Comparison of ENCODE assay signal across 1 cellular context in the genomic region with DNA sequence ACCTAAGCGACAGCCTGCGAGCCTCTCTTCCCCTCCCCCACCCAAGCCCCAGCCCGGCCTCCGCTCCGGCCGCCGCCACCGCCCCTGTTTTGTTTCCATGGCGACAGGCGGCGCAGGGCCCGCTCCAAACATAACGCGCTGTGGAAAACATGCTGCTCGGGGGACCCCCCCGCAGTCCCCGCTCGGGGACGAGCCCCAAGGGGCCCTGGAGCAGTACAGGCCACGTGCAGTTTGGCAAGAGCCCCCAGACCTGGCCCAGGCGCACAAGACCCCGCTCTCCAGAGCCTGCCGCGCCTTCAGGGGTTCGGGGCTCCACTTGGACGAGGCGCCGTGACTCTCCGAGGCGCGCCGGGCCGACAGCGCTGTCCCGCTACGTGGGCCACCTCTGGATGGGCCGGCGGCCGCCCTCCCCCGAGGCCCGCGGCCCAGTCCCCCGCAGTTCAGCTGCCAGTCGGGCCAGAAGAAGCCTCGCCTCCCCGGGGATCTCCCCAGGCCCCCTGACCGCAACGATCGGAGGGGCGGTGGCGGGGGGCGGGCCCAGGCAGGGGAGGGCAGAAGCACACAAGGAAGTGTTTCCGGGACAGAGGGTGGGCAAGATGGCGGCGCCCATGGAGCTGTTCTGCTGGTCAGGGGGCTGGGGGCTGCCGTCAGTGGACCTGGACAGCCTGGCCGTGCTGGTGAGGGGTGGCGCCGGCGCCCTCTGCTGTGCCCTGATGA.
TF ChIP-seq lines count a peak whose summit lies in the region.

A gene with protein sequence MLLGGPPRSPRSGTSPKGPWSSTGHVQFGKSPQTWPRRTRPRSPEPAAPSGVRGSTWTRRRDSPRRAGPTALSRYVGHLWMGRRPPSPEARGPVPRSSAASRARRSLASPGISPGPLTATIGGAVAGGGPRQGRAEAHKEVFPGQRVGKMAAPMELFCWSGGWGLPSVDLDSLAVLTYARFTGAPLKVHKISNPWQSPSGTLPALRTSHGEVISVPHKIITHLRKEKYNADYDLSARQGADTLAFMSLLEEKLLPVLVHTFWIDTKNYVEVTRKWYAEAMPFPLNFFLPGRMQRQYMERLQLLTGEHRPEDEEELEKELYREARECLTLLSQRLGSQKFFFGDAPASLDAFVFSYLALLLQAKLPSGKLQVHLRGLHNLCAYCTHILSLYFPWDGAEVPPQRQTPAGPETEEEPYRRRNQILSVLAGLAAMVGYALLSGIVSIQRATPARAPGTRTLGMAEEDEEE (plus strand): TSS at position 40 of the 717 bp plus-strand sequence. CDS start 110 bp downstream, at position 150.

TF ChIP-seq in HEK293, 187 proteins besides CTCF, POLR2A, EP300 and RAD21 (continued from another document and continues in another):
- TF ChIP-seq, protein P1, sequence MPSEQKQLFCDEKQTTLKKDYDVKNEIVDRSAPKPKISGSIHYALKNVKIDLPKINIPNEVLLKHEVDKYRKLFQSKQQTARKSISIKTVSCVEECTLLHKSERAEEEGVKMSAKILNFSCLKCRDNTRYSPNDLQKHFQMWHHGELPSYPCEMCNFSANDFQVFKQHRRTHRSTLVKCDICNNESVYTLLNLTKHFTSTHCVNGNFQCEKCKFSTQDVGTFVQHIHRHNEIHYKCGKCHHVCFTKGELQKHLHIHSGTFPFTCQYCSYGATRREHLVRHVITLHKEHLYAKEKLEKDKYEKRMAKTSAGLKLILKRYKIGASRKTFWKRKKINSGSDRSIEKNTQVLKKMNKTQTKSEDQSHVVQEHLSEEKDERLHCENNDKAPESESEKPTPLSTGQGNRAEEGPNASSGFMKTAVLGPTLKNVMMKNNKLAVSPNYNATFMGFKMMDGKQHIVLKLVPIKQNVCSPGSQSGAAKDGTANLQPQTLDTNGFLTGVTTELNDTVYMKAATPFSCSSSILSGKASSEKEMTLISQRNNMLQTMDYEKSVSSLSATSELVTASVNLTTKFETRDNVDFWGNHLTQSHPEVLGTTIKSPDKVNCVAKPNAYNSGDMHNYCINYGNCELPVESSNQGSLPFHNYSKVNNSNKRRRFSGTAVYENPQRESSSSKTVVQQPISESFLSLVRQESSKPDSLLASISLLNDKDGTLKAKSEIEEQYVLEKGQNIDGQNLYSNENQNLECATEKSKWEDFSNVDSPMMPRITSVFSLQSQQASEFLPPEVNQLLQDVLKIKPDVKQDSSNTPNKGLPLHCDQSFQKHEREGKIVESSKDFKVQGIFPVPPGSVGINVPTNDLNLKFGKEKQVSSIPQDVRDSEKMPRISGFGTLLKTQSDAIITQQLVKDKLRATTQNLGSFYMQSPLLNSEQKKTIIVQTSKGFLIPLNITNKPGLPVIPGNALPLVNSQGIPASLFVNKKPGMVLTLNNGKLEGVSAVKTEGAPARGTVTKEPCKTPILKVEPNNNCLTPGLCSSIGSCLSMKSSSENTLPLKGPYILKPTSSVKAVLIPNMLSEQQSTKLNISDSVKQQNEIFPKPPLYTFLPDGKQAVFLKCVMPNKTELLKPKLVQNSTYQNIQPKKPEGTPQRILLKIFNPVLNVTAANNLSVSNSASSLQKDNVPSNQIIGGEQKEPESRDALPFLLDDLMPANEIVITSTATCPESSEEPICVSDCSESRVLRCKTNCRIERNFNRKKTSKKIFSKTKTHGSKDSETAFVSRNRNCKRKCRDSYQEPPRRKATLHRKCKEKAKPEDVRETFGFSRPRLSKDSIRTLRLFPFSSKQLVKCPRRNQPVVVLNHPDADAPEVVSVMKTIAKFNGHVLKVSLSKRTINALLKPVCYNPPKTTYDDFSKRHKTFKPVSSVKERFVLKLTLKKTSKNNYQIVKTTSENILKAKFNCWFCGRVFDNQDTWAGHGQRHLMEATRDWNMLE (tag by site-specific recombination; conservative IDR thresholded peaks at IDR 0.05; ENCODE audit: low read depth): peak; percentile 81
- TF ChIP-seq SP3 (tag by site-specific recombination; IDR thresholded peaks at IDR 0.05): peak; percentile 85
- TF ChIP-seq ZFP41 (tag by site-specific recombination; IDR thresholded peaks at IDR 0.05; ENCODE audit: borderline replicate concordance): no peak
- TF ChIP-seq ZNF623 (tag by site-specific recombination; IDR thresholded peaks at IDR 0.05): no peak; the same call in 1 of the 2 replicates
- no peak for TF ChIP-seq ZNF530 (tag by site-specific recombination; IDR thresholded peaks at IDR 0.05; ENCODE audit: low read depth)
- TF ChIP-seq, protein P2, sequence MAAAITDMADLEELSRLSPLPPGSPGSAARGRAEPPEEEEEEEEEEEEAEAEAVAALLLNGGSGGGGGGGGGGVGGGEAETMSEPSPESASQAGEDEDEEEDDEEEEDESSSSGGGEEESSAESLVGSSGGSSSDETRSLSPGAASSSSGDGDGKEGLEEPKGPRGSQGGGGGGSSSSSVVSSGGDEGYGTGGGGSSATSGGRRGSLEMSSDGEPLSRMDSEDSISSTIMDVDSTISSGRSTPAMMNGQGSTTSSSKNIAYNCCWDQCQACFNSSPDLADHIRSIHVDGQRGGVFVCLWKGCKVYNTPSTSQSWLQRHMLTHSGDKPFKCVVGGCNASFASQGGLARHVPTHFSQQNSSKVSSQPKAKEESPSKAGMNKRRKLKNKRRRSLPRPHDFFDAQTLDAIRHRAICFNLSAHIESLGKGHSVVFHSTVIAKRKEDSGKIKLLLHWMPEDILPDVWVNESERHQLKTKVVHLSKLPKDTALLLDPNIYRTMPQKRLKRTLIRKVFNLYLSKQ (tag by site-specific recombination; IDR thresholded peaks at IDR 0.05; ENCODE audit: borderline replicate concordance): no peak
- TF ChIP-seq ZNF529 (tag by site-specific recombination; IDR thresholded peaks at IDR 0.05; ENCODE audit: insufficient replicate concordance): no peak
- TF ChIP-seq ZBTB1 (tag by site-specific recombination; IDR thresholded peaks at IDR 0.05): no peak
- TF ChIP-seq ZNF140 (tag by site-specific recombination; IDR thresholded peaks at IDR 0.05): no peak
- no peak; the same call in 1 of the 2 replicates for TF ChIP-seq ZNF394 (tag by site-specific recombination; IDR thresholded peaks at IDR 0.05; ENCODE audit: borderline replicate concordance)
- TF ChIP-seq OVOL3 (tag by site-specific recombination; IDR thresholded peaks at IDR 0.05): 0 out of 2 replicates have a peak, but pooled peaks have one; percentile 15
- TF ChIP-seq ZNF776 (tag by site-specific recombination; IDR thresholded peaks at IDR 0.05; ENCODE audit: borderline replicate concordance): no peak
- TF ChIP-seq ZNF24 (tag by site-specific recombination; IDR thresholded peaks at IDR 0.05): 0 out of 2 replicates have a peak, but pooled peaks have one; percentile 25
- TF ChIP-seq ZNF114 (tag by site-specific recombination; IDR thresholded peaks at IDR 0.05): no peak
- TF ChIP-seq ZNF354C (tag by site-specific recombination; IDR thresholded peaks at IDR 0.05; ENCODE audit: borderline replicate concordance, low read depth): no peak
- TF ChIP-seq, protein P3, sequence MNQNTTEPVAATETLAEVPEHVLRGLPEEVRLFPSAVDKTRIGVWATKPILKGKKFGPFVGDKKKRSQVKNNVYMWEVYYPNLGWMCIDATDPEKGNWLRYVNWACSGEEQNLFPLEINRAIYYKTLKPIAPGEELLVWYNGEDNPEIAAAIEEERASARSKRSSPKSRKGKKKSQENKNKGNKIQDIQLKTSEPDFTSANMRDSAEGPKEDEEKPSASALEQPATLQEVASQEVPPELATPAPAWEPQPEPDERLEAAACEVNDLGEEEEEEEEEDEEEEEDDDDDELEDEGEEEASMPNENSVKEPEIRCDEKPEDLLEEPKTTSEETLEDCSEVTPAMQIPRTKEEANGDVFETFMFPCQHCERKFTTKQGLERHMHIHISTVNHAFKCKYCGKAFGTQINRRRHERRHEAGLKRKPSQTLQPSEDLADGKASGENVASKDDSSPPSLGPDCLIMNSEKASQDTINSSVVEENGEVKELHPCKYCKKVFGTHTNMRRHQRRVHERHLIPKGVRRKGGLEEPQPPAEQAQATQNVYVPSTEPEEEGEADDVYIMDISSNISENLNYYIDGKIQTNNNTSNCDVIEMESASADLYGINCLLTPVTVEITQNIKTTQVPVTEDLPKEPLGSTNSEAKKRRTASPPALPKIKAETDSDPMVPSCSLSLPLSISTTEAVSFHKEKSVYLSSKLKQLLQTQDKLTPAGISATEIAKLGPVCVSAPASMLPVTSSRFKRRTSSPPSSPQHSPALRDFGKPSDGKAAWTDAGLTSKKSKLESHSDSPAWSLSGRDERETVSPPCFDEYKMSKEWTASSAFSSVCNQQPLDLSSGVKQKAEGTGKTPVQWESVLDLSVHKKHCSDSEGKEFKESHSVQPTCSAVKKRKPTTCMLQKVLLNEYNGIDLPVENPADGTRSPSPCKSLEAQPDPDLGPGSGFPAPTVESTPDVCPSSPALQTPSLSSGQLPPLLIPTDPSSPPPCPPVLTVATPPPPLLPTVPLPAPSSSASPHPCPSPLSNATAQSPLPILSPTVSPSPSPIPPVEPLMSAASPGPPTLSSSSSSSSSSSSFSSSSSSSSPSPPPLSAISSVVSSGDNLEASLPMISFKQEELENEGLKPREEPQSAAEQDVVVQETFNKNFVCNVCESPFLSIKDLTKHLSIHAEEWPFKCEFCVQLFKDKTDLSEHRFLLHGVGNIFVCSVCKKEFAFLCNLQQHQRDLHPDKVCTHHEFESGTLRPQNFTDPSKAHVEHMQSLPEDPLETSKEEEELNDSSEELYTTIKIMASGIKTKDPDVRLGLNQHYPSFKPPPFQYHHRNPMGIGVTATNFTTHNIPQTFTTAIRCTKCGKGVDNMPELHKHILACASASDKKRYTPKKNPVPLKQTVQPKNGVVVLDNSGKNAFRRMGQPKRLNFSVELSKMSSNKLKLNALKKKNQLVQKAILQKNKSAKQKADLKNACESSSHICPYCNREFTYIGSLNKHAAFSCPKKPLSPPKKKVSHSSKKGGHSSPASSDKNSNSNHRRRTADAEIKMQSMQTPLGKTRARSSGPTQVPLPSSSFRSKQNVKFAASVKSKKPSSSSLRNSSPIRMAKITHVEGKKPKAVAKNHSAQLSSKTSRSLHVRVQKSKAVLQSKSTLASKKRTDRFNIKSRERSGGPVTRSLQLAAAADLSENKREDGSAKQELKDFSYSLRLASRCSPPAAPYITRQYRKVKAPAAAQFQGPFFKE (tag by site-specific recombination; IDR thresholded peaks at IDR 0.05; ENCODE audit: borderline replicate concordance): no peak
- no peak for TF ChIP-seq ZNF777 (tag by site-specific recombination; IDR thresholded peaks at IDR 0.05; ENCODE audit: borderline replicate concordance)
- TF ChIP-seq ZXDB (tag by site-specific recombination; IDR thresholded peaks at IDR 0.05): peak; percentile 82
- TF ChIP-seq ZNF132 (tag by site-specific recombination; IDR thresholded peaks at IDR 0.05; ENCODE audit: borderline replicate concordance): no peak
- peak; percentile 7; the same call in 1 of the 2 replicates for TF ChIP-seq ZNF785 (tag by site-specific recombination; IDR thresholded peaks at IDR 0.05)
- peak; percentile 66 for TF ChIP-seq ZNF121 (tag by site-specific recombination; IDR thresholded peaks at IDR 0.05)
- TF ChIP-seq, protein P4, sequence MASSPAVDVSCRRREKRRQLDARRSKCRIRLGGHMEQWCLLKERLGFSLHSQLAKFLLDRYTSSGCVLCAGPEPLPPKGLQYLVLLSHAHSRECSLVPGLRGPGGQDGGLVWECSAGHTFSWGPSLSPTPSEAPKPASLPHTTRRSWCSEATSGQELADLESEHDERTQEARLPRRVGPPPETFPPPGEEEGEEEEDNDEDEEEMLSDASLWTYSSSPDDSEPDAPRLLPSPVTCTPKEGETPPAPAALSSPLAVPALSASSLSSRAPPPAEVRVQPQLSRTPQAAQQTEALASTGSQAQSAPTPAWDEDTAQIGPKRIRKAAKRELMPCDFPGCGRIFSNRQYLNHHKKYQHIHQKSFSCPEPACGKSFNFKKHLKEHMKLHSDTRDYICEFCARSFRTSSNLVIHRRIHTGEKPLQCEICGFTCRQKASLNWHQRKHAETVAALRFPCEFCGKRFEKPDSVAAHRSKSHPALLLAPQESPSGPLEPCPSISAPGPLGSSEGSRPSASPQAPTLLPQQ (tag by site-specific recombination; IDR thresholded peaks at IDR 0.05): peak; percentile 75; the same call in 1 of the 2 replicates
- no peak for TF ChIP-seq ZNF202 (tag by site-specific recombination; IDR thresholded peaks at IDR 0.05; ENCODE audit: borderline replicate concordance)
- peak; percentile 87 for TF ChIP-seq ZBTB17 (tag by site-specific recombination; IDR thresholded peaks at IDR 0.05)
- TF ChIP-seq, protein P5, sequence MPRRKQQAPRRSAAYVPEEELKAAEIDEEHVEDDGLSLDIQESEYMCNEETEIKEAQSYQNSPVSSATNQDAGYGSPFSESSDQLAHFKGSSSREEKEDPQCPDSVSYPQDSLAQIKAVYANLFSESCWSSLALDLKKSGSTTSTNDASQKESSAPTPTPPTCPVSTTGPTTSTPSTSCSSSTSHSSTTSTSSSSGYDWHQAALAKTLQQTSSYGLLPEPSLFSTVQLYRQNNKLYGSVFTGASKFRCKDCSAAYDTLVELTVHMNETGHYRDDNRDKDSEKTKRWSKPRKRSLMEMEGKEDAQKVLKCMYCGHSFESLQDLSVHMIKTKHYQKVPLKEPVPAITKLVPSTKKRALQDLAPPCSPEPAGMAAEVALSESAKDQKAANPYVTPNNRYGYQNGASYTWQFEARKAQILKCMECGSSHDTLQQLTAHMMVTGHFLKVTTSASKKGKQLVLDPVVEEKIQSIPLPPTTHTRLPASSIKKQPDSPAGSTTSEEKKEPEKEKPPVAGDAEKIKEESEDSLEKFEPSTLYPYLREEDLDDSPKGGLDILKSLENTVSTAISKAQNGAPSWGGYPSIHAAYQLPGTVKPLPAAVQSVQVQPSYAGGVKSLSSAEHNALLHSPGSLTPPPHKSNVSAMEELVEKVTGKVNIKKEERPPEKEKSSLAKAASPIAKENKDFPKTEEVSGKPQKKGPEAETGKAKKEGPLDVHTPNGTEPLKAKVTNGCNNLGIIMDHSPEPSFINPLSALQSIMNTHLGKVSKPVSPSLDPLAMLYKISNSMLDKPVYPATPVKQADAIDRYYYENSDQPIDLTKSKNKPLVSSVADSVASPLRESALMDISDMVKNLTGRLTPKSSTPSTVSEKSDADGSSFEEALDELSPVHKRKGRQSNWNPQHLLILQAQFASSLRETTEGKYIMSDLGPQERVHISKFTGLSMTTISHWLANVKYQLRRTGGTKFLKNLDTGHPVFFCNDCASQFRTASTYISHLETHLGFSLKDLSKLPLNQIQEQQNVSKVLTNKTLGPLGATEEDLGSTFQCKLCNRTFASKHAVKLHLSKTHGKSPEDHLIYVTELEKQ (tag by site-specific recombination; IDR thresholded peaks at IDR 0.05; ENCODE audit: borderline replicate concordance): no peak
- TF ChIP-seq, protein P6, sequence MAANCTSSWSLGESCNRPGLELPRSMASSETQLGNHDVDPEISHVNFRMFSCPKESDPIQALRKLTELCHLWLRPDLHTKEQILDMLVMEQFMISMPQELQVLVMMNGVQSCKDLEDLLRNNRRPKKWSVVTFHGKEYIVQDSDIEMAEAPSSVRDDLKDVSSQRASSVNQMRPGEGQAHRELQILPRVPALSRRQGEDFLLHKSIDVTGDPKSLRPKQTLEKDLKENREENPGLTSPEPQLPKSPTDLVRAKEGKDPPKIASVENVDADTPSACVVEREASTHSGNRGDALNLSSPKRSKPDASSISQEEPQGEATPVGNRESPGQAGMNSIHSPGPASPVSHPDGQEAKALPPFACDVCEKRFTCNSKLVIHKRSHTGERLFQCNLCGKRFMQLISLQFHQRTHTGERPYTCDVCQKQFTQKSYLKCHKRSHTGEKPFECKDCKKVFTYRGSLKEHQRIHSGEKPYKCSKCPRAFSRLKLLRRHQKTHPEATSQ (tag by site-specific recombination; IDR thresholded peaks at IDR 0.05): no peak
- no peak for TF ChIP-seq ZNF548 (tag by site-specific recombination; IDR thresholded peaks at IDR 0.05)
